8 cellular contexts compared by ENCODE assay signal in genomic region chr6:119351005-119351394, GRCh38. TPM values are rescaled to one million over a fixed set of nuclear protein-coding genes. Genes with fewer than 3 reads are reported as not detected.
A peak's percentile ranks its signal among the peaks of the same experiment; 100 is the strongest.
DNase-seq lines count a peak whose midpoint lies in the region; ATAC-seq, FAIRE-seq and TF ChIP-seq lines count a peak whose summit lies in the region.

No MANE protein-coding gene starts in this region.

- no peaks in the 10 kb centered on the region for H3K27me3 ChIP-seq in heart right ventricle

- no peak for ATAC-seq in heart right ventricle
- ATAC-seq in Right ventricle myocardium inferior: no peak
- no peak for ATAC-seq in GM19023 (IDR thresholded peaks at IDR 0.05; ENCODE audit: unreplicated experiment)

- peak; percentile 85 for FAIRE-seq in colon (lab: Jason Lieb, UNC)

- H3K9me3 Mint-ChIP-seq in nephron progenitor cell: no peaks in the 10 kb centered on the region

- H3K4me3 ChIP-seq in heart right ventricle: peak overlapping the region; percentile 81 to 99 (median 94)

- H3K9me3 ChIP-seq in heart right ventricle: no peaks in the 10 kb centered on the region

- peak overlapping the region; percentile 91 for H3K4me3 Mint-ChIP-seq in nephron progenitor cell

- H3K27me3 Mint-ChIP-seq in nephron progenitor cell (ENCODE audit: low read depth, poor library complexity): peaks cover 3% of the 10 kb centered on the region

- H3K4me1 Mint-ChIP-seq in nephron progenitor cell: peaks cover 36% of the 10 kb centered on the region

- H3K27ac Mint-ChIP-seq in nephron progenitor cell: no peak overlapping the region

- DNase-seq in heart right ventricle: no peak
- DNase-seq in Right ventricle myocardium inferior (ENCODE audit: missing footprints): no peak
- DNase-seq in NCI-H774 (lab: John Stamatoyannopoulos, UW): peak; percentile 49
- no peak for DNase-seq in nephron progenitor cell
- no peak for DNase-seq in cerebellum (ENCODE audit: low spot score)
- no peak for DNase-seq in NCI-H2107 (lab: John Stamatoyannopoulos, UW)

- H3K4me1 ChIP-seq in heart right ventricle: peaks cover 0 to 68% (median 21%) of the 10 kb centered on the region in 9 donors

- peak overlapping the region in 8 of 10 donors; percentile 94 to 99 (median 98) for H3K27ac ChIP-seq in heart right ventricle

- H3K36me3 ChIP-seq in heart right ventricle: no peaks in the 10 kb centered on the region

- TF ChIP-seq CTCF in heart right ventricle (IDR thresholded peaks at IDR 0.05) (peak in 7 of 9 donors; percentile 41 to 70 (median 53)), nephron progenitor cell (IDR thresholded peaks at IDR 0.05) (no peak)

- intact Hi-C loops in heart right ventricle (cut with DNase I) (loop anchor here in 1 of 10 donors (10.0 kb wide), 1 partner anchor 206 kb away; no protein-coding TSS in a partner anchor), Right ventricle myocardium inferior (cut with DNase I) (no loop called here)

- WGBS in heart right ventricle, 2 donors: 45 to 58% methylated on average over 2 of the region's 2 CpGs

- no peaks in the 10 kb centered on the region for H3K36me3 Mint-ChIP-seq in nephron progenitor cell (ENCODE audit: low read depth)

RNA-seq across cellular contexts. Expression of gene MAN1A1, which starts 1.4 kb away (rescaled TPM):
- total RNA-seq in heart right ventricle: 10 to 100 TPM in 6 of 10 donors, 1 to 10 TPM in 4; 6.2 to 22.0 (median 11.7) TPM
- polyA plus RNA-seq in heart right ventricle: 1 to 10 TPM; 6.6 to 8.9 TPM
- 22.4 TPM for total RNA-seq in Right ventricle myocardium inferior
- 31.1 TPM for total RNA-seq in cerebellum
